In the genomic region with DNA sequence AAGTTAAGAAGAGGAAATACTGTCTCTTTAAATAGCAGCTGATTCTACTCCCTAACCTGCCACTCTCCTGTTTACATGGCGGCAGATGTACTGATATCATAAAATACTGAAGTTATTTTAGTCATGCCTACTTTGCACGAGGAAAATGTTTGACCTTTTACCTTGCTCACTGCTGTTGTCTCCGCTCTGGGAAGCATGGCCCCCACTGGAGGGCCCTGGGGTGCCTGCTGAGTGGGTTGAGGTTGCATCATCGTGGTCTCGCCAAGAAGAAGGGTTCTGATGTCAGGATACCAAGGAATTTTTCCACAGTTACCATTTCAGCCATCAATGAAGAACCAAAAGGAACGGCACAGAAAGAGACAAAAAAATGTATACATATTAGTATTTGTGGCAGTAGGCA, we compare ENCODE assay signal across 18 cellular contexts. TPM values are rescaled to one million over a fixed set of nuclear protein-coding genes. Genes with fewer than 3 reads are reported as not detected.
A peak's percentile ranks its signal among the peaks of the same experiment; 100 is the strongest.
DNase-seq lines count a peak whose midpoint lies in the region; ATAC-seq and TF ChIP-seq lines count a peak whose summit lies in the region.
"Had no signal": no experiment of that assay in that cellular context is flagged by ENCODE, and none has a peak within 500 bp of the region (broad histone marks: within the 10 kb centered on the region; RNA-seq: fewer than 3 reads in every experiment).

No MANE protein-coding gene starts in this region.

- H3K79me1 ChIP-seq in mesendoderm (ENCODE audit: low read length) = no peaks in the 10 kb centered on the region

- H3K18ac ChIP-seq in mesendoderm (ENCODE audit: low read length) = no peak overlapping the region

- H2BK15ac ChIP-seq in mesendoderm (replicated peaks; ENCODE audit: low read depth) = no peak overlapping the region

- H2BK5ac ChIP-seq in mesendoderm (ENCODE audit: low read length) = no peak overlapping the region

- TF ChIP-seq POLR2A in gastroesophageal sphincter (IDR thresholded peaks at IDR 0.05) (no peak), sigmoid colon (IDR thresholded peaks at IDR 0.05) (no peak), suprapubic skin (IDR thresholded peaks at IDR 0.05) (no peak)

- no peak overlapping the region for H3K9ac ChIP-seq in mesendoderm (ENCODE audit: low read length)
- H3K9ac ChIP-seq: BLaER1 treated with 17β-estradiol and CSF1 and Interleukin-3, amounts not matched to agents 10 nM and 100 nM had no signal

- H3K4me3 ChIP-seq in cardiac muscle cell (no peak overlapping the region), gastroesophageal sphincter (no peak overlapping the region), mesendoderm (ENCODE audit: low read length) (no peak overlapping the region), sigmoid colon (no peak overlapping the region), ascending aorta (no peak overlapping the region), suprapubic skin (no peak overlapping the region)
- H3K4me3 ChIP-seq: BLaER1 treated with 17β-estradiol and CSF1 and Interleukin-3, amounts not matched to agents 10 nM and 100 nM had no signal

- TF ChIP-seq EP300 in gastroesophageal sphincter (IDR thresholded peaks at IDR 0.05) = no peak
- TF ChIP-seq EP300 in sigmoid colon (IDR thresholded peaks at IDR 0.05) = no peak
- no peak for TF ChIP-seq EP300 in suprapubic skin (IDR thresholded peaks at IDR 0.05)

- H4K8ac ChIP-seq in mesendoderm (ENCODE audit: low read depth, low read length) = peak overlapping the region; percentile 76

- H3K27ac ChIP-seq in cardiac muscle cell = peak overlapping the region; percentile 65
- peak overlapping the region in 3 of 4 donors; percentile 68 to 98 (median 78) for H3K27ac ChIP-seq in gastroesophageal sphincter
- H3K27ac ChIP-seq in mesendoderm (ENCODE audit: low read depth, low read length) = no peak overlapping the region
- peak overlapping the region; percentile 47 to 97 (median 88) for H3K27ac ChIP-seq in sigmoid colon
- H3K27ac ChIP-seq in ascending aorta = no peak overlapping the region
- H3K27ac ChIP-seq in suprapubic skin = no peak overlapping the region
- H3K27ac ChIP-seq: BLaER1 treated with 17β-estradiol and CSF1 and Interleukin-3, amounts not matched to agents 10 nM and 100 nM; RWPE1 had no signal

- H3K56ac ChIP-seq in mesendoderm (ENCODE audit: low read length) = no peak overlapping the region

- H3K79me2 ChIP-seq in mesendoderm (ENCODE audit: control insufficient read depth, insufficient read depth, low read length) = no peaks in the 10 kb centered on the region

- intact Hi-C loops in Right ventricle myocardium inferior (cut with DNase I) (no loop called here), sigmoid colon (cut with DNase I) (no loop called here), ascending aorta (cut with DNase I) (no loop called here)

- no peak overlapping the region for H2BK120ac ChIP-seq in mesendoderm (ENCODE audit: low read depth, low read length)

- H3K4ac ChIP-seq in mesendoderm (ENCODE audit: low read depth, low read length) = no peak overlapping the region

- no peak overlapping the region for H2AK5ac ChIP-seq in mesendoderm (ENCODE audit: low read length)

- DNase-seq in cardiac muscle cell (ENCODE audit: low read depth in 1 of 2, low spot score in 1 of 2) = no peak
- DNase-seq in Right ventricle myocardium inferior (ENCODE audit: missing footprints) = no peak
- no peak for DNase-seq in mesendoderm
- no peak for DNase-seq in sigmoid colon
- DNase-seq in activated effector memory CD4-positive, alpha-beta T cell treated with Interleukin-2 at 50 U/mL for 16 hours = no peak
- no peak for DNase-seq in ascending aorta (ENCODE audit: low spot score in 2 of 2)
- DNase-seq in suprapubic skin (ENCODE audit: low spot score in 2 of 2) = no peak
- DNase-seq: CD8-positive, alpha-beta memory T cell; DMS79 treated with DMSO at 0.1 percent for 48 hours; KG1; NCI-H1417 treated with DMSO at 0.1 percent for 48 hours; NCI-H2029; NCI-H774; PC-3 had no signal

- peaks cover 93% of the 10 kb centered on the region for H3K36me3 ChIP-seq in cardiac muscle cell
- H3K36me3 ChIP-seq in gastroesophageal sphincter = peaks cover 0 to 18% of the 10 kb centered on the region in 2 donors
- no peaks in the 10 kb centered on the region for H3K36me3 ChIP-seq in mesendoderm (ENCODE audit: control insufficient read depth, insufficient read depth, low read length)
- H3K36me3 ChIP-seq in sigmoid colon = peaks cover 0 to 42% (median 4%) of the 10 kb centered on the region in 4 donors
- peaks cover 5 to 10% of the 10 kb centered on the region in 2 donors for H3K36me3 ChIP-seq in ascending aorta
- peaks cover 21% of the 10 kb centered on the region for H3K36me3 ChIP-seq in suprapubic skin
- H3K36me3 ChIP-seq: BLaER1 treated with 17β-estradiol and CSF1 and Interleukin-3, amounts not matched to agents 10 nM and 100 nM had no signal

- H4K5ac ChIP-seq in mesendoderm (ENCODE audit: low read length) = no peak overlapping the region

- ATAC-seq in Right ventricle myocardium inferior (no peak), gastroesophageal sphincter (no peak)
- ATAC-seq: HCT116, PC-3 had no signal

- no peaks in the 10 kb centered on the region for H3K27me3 ChIP-seq in cardiac muscle cell
- no peaks in the 10 kb centered on the region for H3K27me3 ChIP-seq in gastroesophageal sphincter
- H3K27me3 ChIP-seq in mesendoderm (ENCODE audit: insufficient read depth, low read length, poor library complexity) = no peaks in the 10 kb centered on the region
- no peaks in the 10 kb centered on the region for H3K27me3 ChIP-seq in sigmoid colon
- no peaks in the 10 kb centered on the region for H3K27me3 ChIP-seq in ascending aorta
- no peaks in the 10 kb centered on the region for H3K27me3 ChIP-seq in suprapubic skin
- H3K27me3 ChIP-seq: BLaER1 treated with 17β-estradiol and CSF1 and Interleukin-3, amounts not matched to agents 10 nM and 100 nM had no signal

- no peaks in the 10 kb centered on the region for H3K9me3 ChIP-seq in cardiac muscle cell (ENCODE audit: low read depth)
- H3K9me3 ChIP-seq in gastroesophageal sphincter = no peaks in the 10 kb centered on the region
- H3K9me3 ChIP-seq in sigmoid colon = no peaks in the 10 kb centered on the region
- H3K9me3 ChIP-seq in ascending aorta = no peaks in the 10 kb centered on the region
- no peaks in the 10 kb centered on the region for H3K9me3 ChIP-seq in suprapubic skin
- H3K9me3 ChIP-seq: BLaER1 treated with 17β-estradiol and CSF1 and Interleukin-3, amounts not matched to agents 10 nM and 100 nM had no signal

- 37 to 61% methylated on average over 3 to 5 of the region's 6 CpGs for WGBS in gastroesophageal sphincter (ENCODE audit: low coverage in 1 of 2), 2 donors
- WGBS in mesendoderm (ENCODE audit: extremely low coverage, insufficient coverage, low lambda C conversion rate) = no CpG with 5 or more reads among the region's 6 CpGs
- WGBS in sigmoid colon, 2 donors = 55 to 72% methylated on average over 6 of the region's 6 CpGs
- 88% methylated on average over 6 of the region's 6 CpGs for WGBS in suprapubic skin

- H3K23ac ChIP-seq in mesendoderm (ENCODE audit: low read length) = no peak overlapping the region

- H3K4me1 ChIP-seq in cardiac muscle cell (ENCODE audit: low read depth) = peaks cover 74% of the 10 kb centered on the region
- H3K4me1 ChIP-seq in gastroesophageal sphincter = peaks cover 4 to 99% (median 8%) of the 10 kb centered on the region in 3 donors
- H3K4me1 ChIP-seq in mesendoderm (ENCODE audit: control insufficient read depth, low read depth, low read length) = no peaks in the 10 kb centered on the region
- peaks cover 0 to 100% (median 86%) of the 10 kb centered on the region in 4 donors for H3K4me1 ChIP-seq in sigmoid colon
- peaks cover 3 to 17% of the 10 kb centered on the region in 2 donors for H3K4me1 ChIP-seq in ascending aorta
- peaks cover 16% of the 10 kb centered on the region for H3K4me1 ChIP-seq in suprapubic skin

- no peak overlapping the region for H3K4me2 ChIP-seq in mesendoderm (ENCODE audit: low read length)
- H3K4me2 ChIP-seq: BLaER1 treated with 17β-estradiol and CSF1 and Interleukin-3, amounts not matched to agents 10 nM and 100 nM had no signal

- TF ChIP-seq CTCF in cardiac muscle cell (IDR thresholded peaks at IDR 0.05; ENCODE audit: low read depth, low read length) (no peak), gastroesophageal sphincter (IDR thresholded peaks at IDR 0.05) (no peak), sigmoid colon (IDR thresholded peaks at IDR 0.05) (no peak), ascending aorta (IDR thresholded peaks at IDR 0.05) (no peak), suprapubic skin (IDR thresholded peaks at IDR 0.05) (no peak)

RNA-seq across cellular contexts. Expression of a gene that starts 16.7 kb away (rescaled TPM):
- total RNA-seq in cardiac muscle cell (326 and 432 TPM in 2 replicates), Right ventricle myocardium inferior (45.4 TPM), gastroesophageal sphincter (100 to 1,000 TPM in 1 of 4 donors, 10 to 100 TPM in 3; 43.1 to 108 (median 85.7) TPM), sigmoid colon (100 to 1,000 TPM in 1 of 4 donors, 10 to 100 TPM in 3; 76.0 to 154 (median 85.1) TPM), ascending aorta (11.5 TPM), suprapubic skin (10 to 100 TPM in 3 of 4 donors, 1 to 10 TPM in 1; 9.0 to 18.5 (median 16.3) TPM)
- polyA plus RNA-seq in cardiac muscle cell (224 and 249 TPM in 2 replicates), sigmoid colon (1 to 10 TPM; 1.4 to 8.5 (median 4.2) TPM)
- 0.14 TPM for polyA plus RNA-seq in mesendoderm (2013, experiment 1 of 2)
- 0.20 TPM for polyA plus RNA-seq in mesendoderm (2013, experiment 2 of 2)
- total RNA-seq: CD8-positive, alpha-beta memory T cell had no signal
- polyA plus RNA-seq: CD8-positive, alpha-beta memory T cell had no signal

Comparison
In these comparisons a context has a peak if more than half of its experiments do, and no peak if none do; other contexts are left out.
1. H3K27ac ChIP-seq: peak in cardiac muscle cell (single experiment), gastroesophageal sphincter (3 of 4) and sigmoid colon (4 of 4); none in mesendoderm (single experiment), ascending aorta (0 of 2) and suprapubic skin (single experiment).